19 cellular contexts compared by ENCODE assay signal in the genomic region with DNA sequence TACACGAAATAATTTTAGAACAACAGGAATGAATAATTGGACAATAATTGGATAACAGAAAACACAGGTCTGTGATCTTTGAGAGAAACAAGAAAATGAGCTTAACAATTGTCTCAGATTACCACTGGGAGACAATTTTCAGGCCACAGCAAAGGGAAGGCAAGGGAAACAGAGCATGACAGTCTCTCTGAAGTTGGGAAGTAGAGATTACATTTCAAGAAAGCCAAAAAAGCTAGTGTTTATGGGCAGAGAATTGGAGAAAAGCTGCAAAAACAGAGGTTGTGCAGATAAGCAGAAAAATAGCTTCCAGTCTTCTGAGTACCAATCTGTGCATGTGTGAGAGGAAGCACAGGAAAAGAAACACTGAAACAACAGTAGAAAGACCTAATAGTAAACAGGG. TPM values are rescaled to one million over a fixed set of nuclear protein-coding genes. Genes with fewer than 3 reads are reported as not detected.
A peak's percentile ranks its signal among the peaks of the same experiment; 100 is the strongest.
DNase-seq lines count a peak whose midpoint lies in the region; ATAC-seq lines count a peak whose summit lies in the region.
"Had no signal": no experiment of that assay in that cellular context is flagged by ENCODE, and none has a peak within 500 bp of the region (broad histone marks: within the 10 kb centered on the region; RNA-seq: fewer than 3 reads in every experiment).

No MANE protein-coding gene starts in this region.

- ATAC-seq in T-helper 17 cell: no peak
- no peak for ATAC-seq in HG02981 (IDR thresholded peaks at IDR 0.05; ENCODE audit: unreplicated experiment)
- ATAC-seq: A549; CD8-positive, alpha-beta T cell; PC-3; SK-N-SH treated with all-trans-retinoic acid at 6 μM for 48 hours had no signal

- no peak overlapping the region for H3K4me3 Mint-ChIP-seq in T-helper 17 cell
- H3K4me3 Mint-ChIP-seq: CD8-positive, alpha-beta T cell; H9 had no signal

- peak overlapping the region; percentile 3 for H3K27ac Mint-ChIP-seq in T-helper 17 cell
- H3K27ac Mint-ChIP-seq: CD8-positive, alpha-beta T cell had no signal

- DNase-seq in NCI-H82 (lab: John Stamatoyannopoulos, UW) (peak; percentile 21), NCI-H82 treated with DMSO at 0.1 percent for 48 hours (lab: John Stamatoyannopoulos, UW; ENCODE audit: unreplicated experiment) (no peak), T-helper 17 cell (no peak), left kidney (ENCODE audit: low read depth, low spot score) (peak; percentile 71), renal cortical epithelial cell (ENCODE audit: low read depth) (peak; percentile 22), NCI-H2081 treated with DMSO at 0.1 percent for 48 hours (lab: John Stamatoyannopoulos, UW) (no peak)
- DNase-seq: CD8-positive, alpha-beta T cell; DND-41; H9; MV-4-11; NCI-H187 treated with DMSO at 0.1 percent for 48 hours; NCI-H2171 treated with DMSO at 0.1 percent for 48 hours; NCI-H446; PC-3; RPMI8226; SHP77 treated with DMSO at 0.1 percent for 48 hours had no signal

- peaks cover 22% of the 10 kb centered on the region for H3K4me1 Mint-ChIP-seq in T-helper 17 cell

- H3K9me3 ChIP-seq in T-helper 17 cell (ENCODE audit: control insufficient read depth, low read length, poor library complexity, severe bottlenecking): no peaks in the 10 kb centered on the region

- no peaks in the 10 kb centered on the region for H3K27me3 Mint-ChIP-seq in T-helper 17 cell

- peaks cover 15% of the 10 kb centered on the region for H3K36me3 Mint-ChIP-seq in T-helper 17 cell (ENCODE audit: low read depth)

RNA-seq across cellular contexts. Expression of a gene that starts 23.9 kb away (rescaled TPM):
- total RNA-seq in T-helper 17 cell: 10 to 100 TPM; 54.8 to 87.4 TPM
- total RNA-seq in renal cortical epithelial cell: 30.6 and 55.2 TPM in 2 replicates

RNA-seq across cellular contexts. Expression of a gene that starts 23.9 kb away (rescaled TPM):
- total RNA-seq in T-helper 17 cell (10 to 100 TPM; 11.0 to 11.3 TPM), renal cortical epithelial cell (11.3 and 12.8 TPM in 2 replicates)

RNA-seq across cellular contexts. Expression of a gene that starts 40.2 kb away (rescaled TPM):
- total RNA-seq in T-helper 17 cell (10 to 100 TPM; 13.6 to 16.5 TPM), renal cortical epithelial cell (63.4 and 116 TPM in 2 replicates)

Comparison
In these comparisons a context has a peak if more than half of its experiments do, and no peak if none do; other contexts are left out.
1. DNase-seq: peak in NCI-H82 (single experiment), left kidney (single experiment) and renal cortical epithelial cell (single experiment); none in NCI-H82 treated with DMSO at 0.1 percent for 48 hours (single experiment), T-helper 17 cell (0 of 3) and NCI-H2081 treated with DMSO at 0.1 percent for 48 hours (single experiment).